Comparison of ENCODE assay signal across 10 cellular contexts in genomic region chr10:60358282-60358681, GRCh38. TPM values are rescaled to one million over a fixed set of nuclear protein-coding genes. Genes with fewer than 3 reads are reported as not detected.
DNase-seq lines count a peak whose midpoint lies in the region; ATAC-seq lines count a peak whose summit lies in the region.
"Had no signal": no experiment of that assay in that cellular context is flagged by ENCODE, and none has a peak within 500 bp of the region (broad histone marks: within the 10 kb centered on the region; RNA-seq: fewer than 3 reads in every experiment).

No MANE protein-coding gene starts in this region.

- DNase-seq in activated T-cell treated with anti-CD3 and anti-CD28 coated beads, Interleukin-2, amount 50 U/mL, for 72 hours = peak; percentile 3 to 4
- DNase-seq in activated T-cell treated with anti-CD3 and anti-CD28 coated beads for 4 hours (no peak), globus pallidus (ENCODE audit: low spot score) (no peak), NCI-H2081 treated with DMSO at 0.1 percent for 48 hours (lab: John Stamatoyannopoulos, UW) (no peak)
- DNase-seq in stimulated activated naive CD8-positive, alpha-beta T cell treated with anti-CD3 and anti-CD28 coated beads, Interleukin-15, Interleukin-2, amounts not matched to agents 100 U/mL and 50 U/mL, for 24 hours = no peak
- DNase-seq in activated CD8-positive, alpha-beta memory T cell treated with anti-CD3 and anti-CD28 coated beads, Interleukin-2, amount 50 U/mL, for 4 hours = no peak
- DNase-seq: left ventricle myocardium inferior, uterus had no signal

- H3K27ac Mint-ChIP-seq in activated T-cell treated with anti-CD3 and anti-CD28 coated beads, Interleukin-2, amount 50 U/mL, for 72 hours = no peak overlapping the region

- no peak overlapping the region for H3K4me3 Mint-ChIP-seq in activated T-cell treated with anti-CD3 and anti-CD28 coated beads, Interleukin-2, amount 50 U/mL, for 72 hours

- ATAC-seq in activated T-cell treated with anti-CD3 and anti-CD28 coated beads, Interleukin-2, amount 50 U/mL, for 72 hours (replicated peaks in 1 of 2) = peak; percentile 79 to 89
- ATAC-seq in GM21717 (IDR thresholded peaks at IDR 0.05; ENCODE audit: unreplicated experiment) = peak; percentile 98
- peak; percentile 83 for ATAC-seq in HG03175 (IDR thresholded peaks at IDR 0.05; ENCODE audit: unreplicated experiment)
- peak; percentile 46 for ATAC-seq in stimulated activated naive CD8-positive, alpha-beta T cell treated with anti-CD3 and anti-CD28 coated beads, Interleukin-15, Interleukin-2, amounts not matched to agents 100 U/mL and 50 U/mL, for 24 hours

- H3K27me3 Mint-ChIP-seq in activated T-cell treated with anti-CD3 and anti-CD28 coated beads, Interleukin-2, amount 50 U/mL, for 72 hours (ENCODE audit: low read depth) = no peaks in the 10 kb centered on the region

- peaks cover 8% of the 10 kb centered on the region for H3K4me1 Mint-ChIP-seq in activated T-cell treated with anti-CD3 and anti-CD28 coated beads, Interleukin-2, amount 50 U/mL, for 72 hours (ENCODE audit: low read depth)

- no peaks in the 10 kb centered on the region for H3K36me3 Mint-ChIP-seq in activated T-cell treated with anti-CD3 and anti-CD28 coated beads, Interleukin-2, amount 50 U/mL, for 72 hours (ENCODE audit: insufficient read depth in 2 of 2)

- H3K9me3 Mint-ChIP-seq in activated T-cell treated with anti-CD3 and anti-CD28 coated beads, Interleukin-2, amount 50 U/mL, for 72 hours = no peaks in the 10 kb centered on the region

RNA-seq across cellular contexts. Expression of gene ANK3, which starts 31.4 kb away (rescaled TPM):
- 10 to 100 TPM; 33.3 to 51.4 TPM for total RNA-seq in activated T-cell treated with anti-CD3 and anti-CD28 coated beads, Interleukin-2, amount 50 U/mL, for 72 hours

Comparison
In these comparisons a context has a peak if more than half of its experiments do, and no peak if none do; other contexts are left out.
1. DNase-seq: peak in activated T-cell treated with anti-CD3 and anti-CD28 coated beads, Interleukin-2, amount 50 U/mL, for 72 hours (2 of 2); none in activated T-cell treated with anti-CD3 and anti-CD28 coated beads for 4 hours (single experiment), stimulated activated naive CD8-positive, alpha-beta T cell treated with anti-CD3 and anti-CD28 coated beads, Interleukin-15, Interleukin-2, amounts not matched to agents 100 U/mL and 50 U/mL, for 24 hours (single experiment), globus pallidus (single experiment), NCI-H2081 treated with DMSO at 0.1 percent for 48 hours (single experiment) and activated CD8-positive, alpha-beta memory T cell treated with anti-CD3 and anti-CD28 coated beads, Interleukin-2, amount 50 U/mL, for 4 hours (single experiment).
2. ATAC-seq: peak in every context shown above with its lines; median percentile 98 in GM21717; 84 in activated T-cell treated with anti-CD3 and anti-CD28 coated beads, Interleukin-2, amount 50 U/mL, for 72 hours; 83 in HG03175; 46 in stimulated activated naive CD8-positive, alpha-beta T cell treated with anti-CD3 and anti-CD28 coated beads, Interleukin-15, Interleukin-2, amounts not matched to agents 100 U/mL and 50 U/mL, for 24 hours.